In the genomic region with DNA sequence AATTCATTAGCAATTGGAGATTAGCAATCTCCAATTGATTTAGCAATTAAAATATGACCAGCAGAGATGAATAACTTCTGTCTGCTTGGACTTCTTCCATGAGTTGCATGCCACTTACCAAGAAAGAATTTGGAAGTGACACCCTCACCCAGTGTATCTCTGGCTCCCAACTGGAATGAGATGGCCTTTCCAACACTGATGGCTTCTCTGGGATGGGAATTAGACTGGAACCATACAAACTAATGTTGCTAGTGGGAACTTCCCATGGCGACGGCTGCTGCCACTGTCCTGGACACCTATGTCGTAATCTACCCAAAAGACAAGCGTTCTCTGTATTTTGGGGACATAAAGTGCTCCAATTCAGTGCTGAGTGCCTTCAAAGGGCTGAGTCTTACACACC, we compare ENCODE assay signal across 1 cellular context.
TF ChIP-seq lines count a peak whose summit lies in the region.

No MANE protein-coding gene starts in this region.

TF ChIP-seq in SK-N-SH treated with all-trans-retinoic acid at 6 μM for 48 hours, 23 proteins besides CTCF, POLR2A, EP300 and RAD21 (continued from another document):
- no peak for TF ChIP-seq TSHZ2 (CRISPR knock-in tag; IDR thresholded peaks at IDR 0.05)
- TF ChIP-seq OSR1 (CRISPR knock-in tag; IDR thresholded peaks at IDR 0.05) = no peak
- no peak for TF ChIP-seq CSDC2 (CRISPR knock-in tag; IDR thresholded peaks at IDR 0.05)
- no peak for TF ChIP-seq ZFP30 (CRISPR knock-in tag; IDR thresholded peaks at IDR 0.05)
- no peak for TF ChIP-seq POU6F1 (CRISPR knock-in tag; IDR thresholded peaks at IDR 0.05; ENCODE audit: borderline replicate concordance, low read depth)
- TF ChIP-seq PPARA (CRISPR knock-in tag; IDR thresholded peaks at IDR 0.05; ENCODE audit: borderline replicate concordance) = no peak
- TF ChIP-seq ZNF70 (CRISPR knock-in tag; IDR thresholded peaks at IDR 0.05) = no peak
- no peak for TF ChIP-seq ISL1 (CRISPR knock-in tag; IDR thresholded peaks at IDR 0.05)
- TF ChIP-seq ZNF565 (CRISPR knock-in tag; conservative IDR thresholded peaks at IDR 0.05; ENCODE audit: low read depth) = no peak
